In the genomic region with DNA sequence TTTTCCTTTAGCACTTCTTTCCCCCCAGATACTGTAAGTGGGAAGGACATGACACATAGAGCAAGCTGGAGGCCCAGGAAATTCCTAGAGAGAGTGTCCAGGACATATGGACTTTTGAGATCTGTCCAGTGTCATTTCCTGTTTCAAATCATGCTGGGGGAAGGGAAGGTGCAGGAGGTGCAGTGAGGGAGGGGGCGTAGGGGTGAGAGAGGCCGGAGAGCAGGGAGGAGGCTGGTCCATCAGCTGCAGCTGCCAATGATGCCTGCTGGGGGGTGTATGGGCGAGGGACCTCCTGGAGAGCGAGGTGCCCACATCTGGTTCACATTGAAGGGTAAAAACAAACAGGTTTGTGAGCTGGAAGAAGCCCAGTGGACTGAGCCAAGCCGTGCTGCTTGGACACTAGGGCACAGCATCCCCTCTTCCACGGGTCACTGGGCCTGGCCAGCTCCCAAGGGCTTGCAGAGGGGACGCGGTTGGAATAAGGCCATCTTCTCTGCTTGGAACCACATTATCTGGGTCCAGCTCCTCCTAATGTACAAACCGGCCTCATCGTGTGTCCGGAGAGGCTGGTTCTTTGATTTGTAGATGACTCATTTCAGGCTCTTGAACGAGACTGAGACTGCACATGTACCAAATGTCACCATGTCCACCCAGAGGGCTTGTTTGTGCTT, we compare ENCODE assay signal across 11 cellular contexts.
DNase-seq lines count a peak whose midpoint lies in the region; ATAC-seq and TF ChIP-seq lines count a peak whose summit lies in the region.
"Had no signal": no experiment of that assay in that cellular context is flagged by ENCODE, and none has a peak within 500 bp of the region (broad histone marks: within the 10 kb centered on the region; RNA-seq: fewer than 3 reads in every experiment).

No MANE protein-coding gene starts in this region.

- peak overlapping the region; percentile 31 to 54 (median 52) for H3K27ac ChIP-seq in thyroid gland
- H3K27ac ChIP-seq: thoracic aorta had no signal

- DNase-seq in HT-29 (ENCODE audit: low spot score) (peak; percentile 50), astrocyte of the cerebellum (ENCODE audit: low read depth) (peak; percentile 39), iris pigment epithelial cell (ENCODE audit: low read depth) (peak; percentile 56), thyroid gland (peak; percentile 93 to 94), HuH-7.5 (ENCODE audit: low spot score) (no peak)
- no peak for DNase-seq in stimulated activated naive CD4-positive, alpha-beta T cell treated with Interleukin-2 at 50 U/mL for 16 hours (lab: John Stamatoyannopoulos, UW)
- DNase-seq: naive thymus-derived CD4-positive, alpha-beta T cell; NCI-H1105 treated with DMSO at 0.1 percent for 48 hours; stimulated activated CD4-positive, alpha-beta T cell treated with anti-CD3 and anti-CD28 coated beads, Interleukin-2, amount 100 ng/mL, for 24 hours had no signal

- 8 to 14% methylated on average over 12 of the region's 12 CpGs for WGBS in thyroid gland, 2 donors

- no peak for TF ChIP-seq CTCF in astrocyte of the cerebellum (IDR thresholded peaks at IDR 0.05; ENCODE audit: low read depth, low read length, missing control alignments)
- no peak for TF ChIP-seq CTCF in thyroid gland (IDR thresholded peaks at IDR 0.05)

- no peak for TF ChIP-seq POLR2A in thyroid gland (IDR thresholded peaks at IDR 0.05)

- no peaks in the 10 kb centered on the region for H3K36me3 ChIP-seq in thyroid gland
- H3K36me3 ChIP-seq: thoracic aorta had no signal

- in situ Hi-C loops in astrocyte of the cerebellum (cut with HindIII; ENCODE audit: low sequenced_read_pairs): no loop called here

- no peaks in the 10 kb centered on the region for H3K9me3 ChIP-seq in thyroid gland
- H3K9me3 ChIP-seq: thoracic aorta had no signal

- peaks cover 13 to 15% of the 10 kb centered on the region in 2 donors for H3K4me1 ChIP-seq in thyroid gland

- intact Hi-C loops in thyroid gland (cut with DNase I): loop anchor here (10.0 kb wide), 2 partner anchors 68 to 418 kb away; a partner anchor contains a TSS

- H3K4me3 ChIP-seq in astrocyte of the cerebellum (ENCODE audit: low read depth, low read length): no peak overlapping the region
- H3K4me3 ChIP-seq in thyroid gland (replicated peaks in 1 of 3): no peak overlapping the region
- H3K4me3 ChIP-seq: thoracic aorta had no signal

- no peak for ATAC-seq in GM18498 (IDR thresholded peaks at IDR 0.05; ENCODE audit: unreplicated experiment)
- ATAC-seq: naive thymus-derived CD4-positive, alpha-beta T cell had no signal

- no peaks in the 10 kb centered on the region for H3K27me3 ChIP-seq in thyroid gland

Comparison
In these comparisons a context has a peak if more than half of its experiments do, and no peak if none do; other contexts are left out.
1. DNase-seq: peak in HT-29 (single experiment), astrocyte of the cerebellum (single experiment), iris pigment epithelial cell (single experiment) and thyroid gland (2 of 2); none in stimulated activated naive CD4-positive, alpha-beta T cell treated with Interleukin-2 at 50 U/mL for 16 hours (single experiment) and HuH-7.5 (single experiment).